11 cellular contexts compared by ENCODE assay signal in the genomic region with DNA sequence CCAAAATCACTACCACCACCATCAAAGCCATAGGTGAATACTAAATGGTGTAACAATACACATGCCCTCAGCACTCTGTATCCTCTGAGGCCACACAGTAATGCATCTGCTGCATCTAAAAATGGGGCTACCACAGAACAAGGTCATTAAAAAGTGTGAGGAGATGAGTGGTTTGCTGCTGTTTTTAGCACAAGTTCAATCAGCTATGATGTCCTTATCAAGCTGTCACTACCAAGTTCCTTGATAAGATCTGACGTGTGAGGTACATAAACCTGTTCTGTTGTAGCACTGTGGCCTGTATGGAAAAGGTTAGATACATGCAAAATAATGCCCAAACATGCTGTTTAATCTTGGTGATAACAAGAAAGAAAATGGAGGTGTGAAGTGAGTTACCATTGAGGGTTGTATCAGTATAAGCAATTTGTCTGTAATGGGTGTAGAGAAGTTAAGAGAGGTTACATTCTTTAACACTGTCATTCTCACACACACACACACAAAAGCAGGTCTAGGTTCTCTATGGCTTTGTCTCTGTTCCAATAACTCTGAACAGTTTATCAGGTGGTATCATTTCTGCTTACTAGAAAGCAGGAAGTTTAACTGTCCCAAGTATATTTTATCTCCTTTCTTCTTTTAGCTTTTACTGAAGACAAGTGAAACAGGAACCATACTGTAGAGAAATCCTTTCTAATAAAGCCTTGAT.
DNase-seq lines count a peak whose midpoint lies in the region; ATAC-seq and TF ChIP-seq lines count a peak whose summit lies in the region.
"Had no signal": no experiment of that assay in that cellular context is flagged by ENCODE, and none has a peak within 500 bp of the region (broad histone marks: within the 10 kb centered on the region; RNA-seq: fewer than 3 reads in every experiment).

No MANE protein-coding gene starts in this region.

- no peak overlapping the region for H3K9ac ChIP-seq in IMR-90 (ENCODE audit: low read depth, low read length)

- no peaks in the 10 kb centered on the region for H4K20me1 ChIP-seq in IMR-90 (ENCODE audit: insufficient read depth, low read length)

- H3K4me3 ChIP-seq in GM06990 (replicated peaks; ENCODE audit: low read depth, low read length) (no peak overlapping the region), IMR-90 (ENCODE audit: insufficient read depth, low read depth, low read length) (no peak overlapping the region), heart right ventricle (no peak overlapping the region), H7 (ENCODE audit: insufficient read depth, low read depth, low read length) (no peak overlapping the region)
- H3K4me3 ChIP-seq: left lung had no signal

- peak overlapping the region; percentile 75; the same call in 1 of the 2 replicates for H3K23ac ChIP-seq in IMR-90 (ENCODE audit: low read depth, low read length)

- no peak overlapping the region for H2AFZ ChIP-seq in IMR-90 (replicated peaks; ENCODE audit: low read length, poor library complexity)

- peak overlapping the region in 1 of 2 experiments; percentile 18; a peak in 2 of 4 replicates for H4K8ac ChIP-seq in IMR-90 (ENCODE audit: low read depth in 2 of 2, low read length in 2 of 2)

- H3K4me1 ChIP-seq in IMR-90 (ENCODE audit: control insufficient read depth, insufficient read depth, low read length) (peaks cover 6% of the 10 kb centered on the region; the same call in 1 of the 2 replicates), heart right ventricle (peaks cover 0 to 29% (median 13%) of the 10 kb centered on the region in 9 donors)
- H3K4me1 ChIP-seq: left lung had no signal

- TF ChIP-seq CTCF in GM06990 (IDR thresholded peaks at IDR 0.05; ENCODE audit: insufficient read depth, low read length, poor library complexity, severe bottlenecking), result no peak
- no peak for TF ChIP-seq CTCF in IMR-90 (conservative IDR thresholded peaks at IDR 0.05; ENCODE audit: low read depth, low read length)
- TF ChIP-seq CTCF in heart right ventricle (IDR thresholded peaks at IDR 0.05), result no peak

- H3K18ac ChIP-seq in IMR-90 (ENCODE audit: low read depth, low read length), result peak overlapping the region; percentile 72; the same call in 1 of the 2 replicates

- TF ChIP-seq RAD21 in IMR-90 (IDR thresholded peaks at IDR 0.05; ENCODE audit: low read length), result no peak

- no TSS peak for BruUV-seq in IMR-90 (replicated peaks; lab: Mats Ljungman, UMichigan)

- peak overlapping the region; percentile 70; the same call in 1 of the 3 replicates for H2BK15ac ChIP-seq in IMR-90 (ENCODE audit: low read depth, low read length)

- no peaks in the 10 kb centered on the region for H3K36me3 ChIP-seq in GM06990 (ENCODE audit: control insufficient read depth, insufficient read depth, low read length)
- no peaks in the 10 kb centered on the region for H3K36me3 ChIP-seq in IMR-90 (ENCODE audit: control insufficient read depth, insufficient read depth, low read length)
- no peaks in the 10 kb centered on the region for H3K36me3 ChIP-seq in heart right ventricle
- H3K36me3 ChIP-seq in H7 (replicated peaks; ENCODE audit: control insufficient read depth, insufficient read depth, low read length), result no peaks in the 10 kb centered on the region
- H3K36me3 ChIP-seq: left lung had no signal

- dilution Hi-C loops in IMR-90 (cut with HindIII; ENCODE audit: low sequenced_read_pairs, unreplicated experiment), result no loop called here

- H2BK20ac ChIP-seq in IMR-90 (ENCODE audit: low read depth, low read length), result peak overlapping the region; percentile 9; the same call in 1 of the 2 replicates

- H3K9me3 ChIP-seq in IMR-90 (ENCODE audit: control insufficient read depth, insufficient read depth, low read length) (no peaks in the 10 kb centered on the region), heart right ventricle (no peaks in the 10 kb centered on the region)
- H3K9me3 ChIP-seq: left lung had no signal

- H2BK5ac ChIP-seq in IMR-90 (ENCODE audit: low read depth, low read length, poor library complexity, severe bottlenecking), result peak overlapping the region; percentile 29

- H3K4me2 ChIP-seq in IMR-90 (ENCODE audit: low read depth, low read length), result no peak overlapping the region

- peaks cover 3% of the 10 kb centered on the region; the same call in 1 of the 2 replicates for H3K9me1 ChIP-seq in IMR-90 (ENCODE audit: insufficient read depth, low read length)

- no peak overlapping the region for H3K27ac ChIP-seq in IMR-90 (ENCODE audit: insufficient read depth, low read length)
- peak overlapping the region in 5 of 10 donors; percentile 2 to 58 (median 41) for H3K27ac ChIP-seq in heart right ventricle
- H3K27ac ChIP-seq: left lung had no signal

- intact Hi-C loops in IMR-90 (cut with micrococcal nuclease), result no loop called here
- intact Hi-C loops in heart right ventricle (cut with DNase I), result loop anchor here in 1 of 10 donors (5.0 kb wide), 1 partner anchor 461 kb away; a partner anchor contains a TSS

- CTCF ChIA-PET in IMR-90 (lab: Yijun Ruan, JAX), result no interaction called here

- no peak for TF ChIP-seq POLR2A in IMR-90 (IDR thresholded peaks at IDR 0.05; ENCODE audit: low read depth, low read length)

- in situ Hi-C loops in IMR-90 (cut with MboI; ENCODE audit: low sequenced_read_pairs), result no loop called here

- peak; percentile 56 for ATAC-seq in GM21360 (IDR thresholded peaks at IDR 0.05; ENCODE audit: unreplicated experiment)
- no peak for ATAC-seq in IMR-90 (ENCODE audit: low read depth)
- ATAC-seq in heart right ventricle, result peak; percentile 76 to 97 (median 87)
- ATAC-seq: left lung had no signal

- no peaks in the 10 kb centered on the region; a peak in 1 of 4 replicates for H3K79me1 ChIP-seq in IMR-90 (ENCODE audit: low read depth in 1 of 2, low read length in 2 of 2)

- H3K14ac ChIP-seq in IMR-90 (replicated peaks; ENCODE audit: low read depth, low read length), result peak overlapping the region; percentile 29; the same call in 1 of the 2 replicates

- DNase-seq in GM06990 (ENCODE audit: extremely low read depth, insufficient read length), result peak; percentile 57
- DNase-seq in IMR-90, result no peak
- DNase-seq in heart right ventricle, result no peak
- DNase-seq in HK-2 (ENCODE audit: unreplicated experiment), result no peak
- no peak for DNase-seq in GM03348 (ENCODE audit: low spot score)
- no peak for DNase-seq in H7
- no peak for DNase-seq in stimulated activated CD4-positive, alpha-beta T cell treated with anti-CD3 and anti-CD28 coated beads, Interleukin-4, amount 100 ng/mL, for 4 hours
- DNase-seq: activated CD4-positive, alpha-beta T cell treated with anti-CD3 and anti-CD28 coated beads, Interleukin-2, amount 50 U/mL, for 48 hours; left lung; NCI-H146 had no signal

- no peak overlapping the region for H3K56ac ChIP-seq in IMR-90 (ENCODE audit: extremely low read depth, insufficient read depth, low read length)

- WGBS in IMR-90 (ENCODE audit: extremely low coverage in 2 of 2, insufficient read length in 1 of 2), 2 experiments, result no CpG with 5 or more reads among the region's 1 CpG
- 58 to 65% methylated on average over 1 of the region's 1 CpG for WGBS in heart right ventricle, 2 donors

- peak overlapping the region; percentile 17; the same call in 1 of the 2 replicates for H3K4ac ChIP-seq in IMR-90 (ENCODE audit: low read depth, low read length)

- POLR2A ChIA-PET in IMR-90 (lab: Charles Lee; ENCODE audit: unreplicated experiment), result no interaction called here

- no peaks in the 10 kb centered on the region for H3K27me3 ChIP-seq in GM06990 (replicated peaks; ENCODE audit: control insufficient read depth, insufficient read depth, low read length)
- H3K27me3 ChIP-seq in IMR-90 (ENCODE audit: control insufficient read depth, insufficient read depth, low read length), result no peaks in the 10 kb centered on the region
- no peaks in the 10 kb centered on the region for H3K27me3 ChIP-seq in heart right ventricle
- no peaks in the 10 kb centered on the region for H3K27me3 ChIP-seq in H7 (ENCODE audit: control insufficient read depth, insufficient read depth, low read length)
- H3K27me3 ChIP-seq: left lung had no signal

- H2AK9ac ChIP-seq in IMR-90 (replicated peaks; ENCODE audit: low read depth, low read length, poor library complexity), result no peak overlapping the region

- no peak overlapping the region for H2BK120ac ChIP-seq in IMR-90 (ENCODE audit: low read depth, low read length)

- peak overlapping the region; percentile 3; the same call in 1 of the 2 replicates for H2AK5ac ChIP-seq in IMR-90 (ENCODE audit: low read depth, low read length)

- H4K5ac ChIP-seq in IMR-90 (ENCODE audit: low read depth, low read length), result peak overlapping the region; percentile 42; the same call in 1 of the 2 replicates

- peak overlapping the region; percentile 41 for H4K91ac ChIP-seq in IMR-90 (ENCODE audit: insufficient read depth, low read depth, low read length)

TF ChIP-seq in IMR-90, 13 proteins besides CTCF, POLR2A, EP300 and RAD21:
- TF ChIP-seq MAFK (IDR thresholded peaks at IDR 0.05; ENCODE audit: low read depth, low read length), result no peak
- no peak for TF ChIP-seq FOS (IDR thresholded peaks at IDR 0.05; ENCODE audit: low read depth, low read length)
- TF ChIP-seq, protein P1, sequence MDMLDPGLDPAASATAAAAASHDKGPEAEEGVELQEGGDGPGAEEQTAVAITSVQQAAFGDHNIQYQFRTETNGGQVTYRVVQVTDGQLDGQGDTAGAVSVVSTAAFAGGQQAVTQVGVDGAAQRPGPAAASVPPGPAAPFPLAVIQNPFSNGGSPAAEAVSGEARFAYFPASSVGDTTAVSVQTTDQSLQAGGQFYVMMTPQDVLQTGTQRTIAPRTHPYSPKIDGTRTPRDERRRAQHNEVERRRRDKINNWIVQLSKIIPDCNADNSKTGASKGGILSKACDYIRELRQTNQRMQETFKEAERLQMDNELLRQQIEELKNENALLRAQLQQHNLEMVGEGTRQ (IDR thresholded peaks at IDR 0.05; ENCODE audit: low read depth, low read length), result no peak
- TF ChIP-seq CEBPB (IDR thresholded peaks at IDR 0.05; ENCODE audit: low read depth, low read length), result no peak
- TF ChIP-seq, protein P2, sequence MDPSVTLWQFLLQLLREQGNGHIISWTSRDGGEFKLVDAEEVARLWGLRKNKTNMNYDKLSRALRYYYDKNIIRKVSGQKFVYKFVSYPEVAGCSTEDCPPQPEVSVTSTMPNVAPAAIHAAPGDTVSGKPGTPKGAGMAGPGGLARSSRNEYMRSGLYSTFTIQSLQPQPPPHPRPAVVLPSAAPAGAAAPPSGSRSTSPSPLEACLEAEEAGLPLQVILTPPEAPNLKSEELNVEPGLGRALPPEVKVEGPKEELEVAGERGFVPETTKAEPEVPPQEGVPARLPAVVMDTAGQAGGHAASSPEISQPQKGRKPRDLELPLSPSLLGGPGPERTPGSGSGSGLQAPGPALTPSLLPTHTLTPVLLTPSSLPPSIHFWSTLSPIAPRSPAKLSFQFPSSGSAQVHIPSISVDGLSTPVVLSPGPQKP (IDR thresholded peaks at IDR 0.05; ENCODE audit: borderline replicate concordance, low read depth, low read length), result no peak
- no peak for TF ChIP-seq CHD1 (IDR thresholded peaks at IDR 0.05; ENCODE audit: low read depth, low read length)
